In genomic region chr1:208557695-208558094, GRCh38 we compare ENCODE assay signal across 19 cellular contexts.
"Had no signal": no experiment of that assay in that cellular context is flagged by ENCODE, and none has a peak within 500 bp of the region (broad histone marks: within the 10 kb centered on the region; RNA-seq: fewer than 3 reads in every experiment).

No MANE protein-coding gene starts in this region.

- H3K9me3 ChIP-seq: esophagus squamous epithelium, gastrocnemius medialis, heart right ventricle, left lung, lower lobe of right lung had no signal

- H3K27ac ChIP-seq: coronary artery, dorsolateral prefrontal cortex, esophagus squamous epithelium, gastrocnemius medialis, heart right ventricle, left lung, lower lobe of right lung had no signal

- DNase-seq: dermis blood vessel endothelial cell; dorsolateral prefrontal cortex; effector CD4-positive, alpha-beta T cell; effector memory CD4-positive, alpha-beta T cell; esophagus squamous epithelium; foreskin fibroblast; foreskin melanocyte; gastrocnemius medialis; glutamatergic neuron; head of caudate nucleus; heart right ventricle; hippocampal formation; left cardiac atrium; left lung; left ventricle myocardium superior; lower lobe of right lung; mesenchymal stem cell; midbrain had no signal

- H3K36me3 ChIP-seq: esophagus squamous epithelium, gastrocnemius medialis, heart right ventricle, left lung, lower lobe of right lung had no signal

- H3K4me1 ChIP-seq: esophagus squamous epithelium, gastrocnemius medialis, left lung, lower lobe of right lung had no signal

- H3K27me3 ChIP-seq: dorsolateral prefrontal cortex, gastrocnemius medialis, heart right ventricle, left lung had no signal

- ATAC-seq: gastrocnemius medialis, heart right ventricle, left cardiac atrium, left lung, left ventricle myocardium superior, lower lobe of right lung had no signal

- H3K4me3 ChIP-seq: coronary artery, dorsolateral prefrontal cortex, esophagus squamous epithelium, gastrocnemius medialis, heart right ventricle, left lung, lower lobe of right lung had no signal
